In genomic region chr6:41530476-41530875, GRCh38 we compare ENCODE assay signal across 19 cellular contexts. TPM values are rescaled to one million over a fixed set of nuclear protein-coding genes. Genes with fewer than 3 reads are reported as not detected.
DNase-seq lines count a peak whose midpoint lies in the region; ATAC-seq, FAIRE-seq and TF ChIP-seq lines count a peak whose summit lies in the region.
"Had no signal": no experiment of that assay in that cellular context is flagged by ENCODE, and none has a peak within 500 bp of the region (broad histone marks: within the 10 kb centered on the region; RNA-seq: fewer than 3 reads in every experiment).

No MANE protein-coding gene starts in this region.

- no peak for TF ChIP-seq RAD21 in HepG2 (CRISPR knock-in tag; IDR thresholded peaks at IDR 0.05)
- no peak for TF ChIP-seq RAD21 in IMR-90 (IDR thresholded peaks at IDR 0.05; ENCODE audit: low read length)

- H3K4me3 ChIP-seq in HepG2 (replicated peaks in 1 of 3; ENCODE audit: insufficient read depth in 1 of 3, low read depth in 2 of 3, low read length in 3 of 3) (no peak overlapping the region), right lobe of liver (no peak overlapping the region), IMR-90 (ENCODE audit: insufficient read depth, low read depth, low read length) (no peak overlapping the region), neural progenitor cell (no peak overlapping the region), gastrocnemius medialis (no peak overlapping the region)

- no peaks in the 10 kb centered on the region for H4K20me1 ChIP-seq in HepG2 (ENCODE audit: insufficient read depth, low read length)
- H4K20me1 ChIP-seq in IMR-90 (ENCODE audit: insufficient read depth, low read length) = no peaks in the 10 kb centered on the region; the same call in 1 of the 2 replicates
- peaks cover 5% of the 10 kb centered on the region for H4K20me1 ChIP-seq in neural progenitor cell (ENCODE audit: low read depth)

- H3K9ac ChIP-seq in HepG2 (ENCODE audit: insufficient read depth, low read depth, low read length) = no peak overlapping the region
- no peak overlapping the region for H3K9ac ChIP-seq in IMR-90 (ENCODE audit: low read depth, low read length)
- H3K9ac ChIP-seq in neural progenitor cell = no peak overlapping the region

- WGBS in HepG2 (ENCODE audit: low lambda C conversion rate) = 95% methylated on average over 7 of the region's 7 CpGs
- WGBS in right lobe of liver (ENCODE audit: insufficient coverage, low coverage, low lambda C conversion rate, missing lambda C conversion rate) = 64% methylated on average over 5 of the region's 7 CpGs
- WGBS in IMR-90 (ENCODE audit: extremely low coverage in 2 of 2, insufficient read length in 1 of 2), 2 experiments = 85% methylated on average over 4 of the region's 7 CpGs; no CpG with 5 or more reads in 1 of the 2 experiments

- H3K27ac Mint-ChIP-seq in neural progenitor cell = peak overlapping the region; percentile 29

- no peak overlapping the region for H4K91ac ChIP-seq in IMR-90 (ENCODE audit: insufficient read depth, low read depth, low read length)

- no peak overlapping the region for H3K56ac ChIP-seq in IMR-90 (ENCODE audit: extremely low read depth, insufficient read depth, low read length)

- CTCF ChIA-PET in HepG2 (lab: Yijun Ruan, JAX; ENCODE audit: low intra/inter-chr PET ratio, low total read pairs) (no interaction called here), IMR-90 (lab: Yijun Ruan, JAX) (no interaction called here)

- no peak overlapping the region for H3K18ac ChIP-seq in IMR-90 (ENCODE audit: low read depth, low read length)

- no peak overlapping the region for H2BK15ac ChIP-seq in IMR-90 (ENCODE audit: low read depth, low read length)

- no peaks in the 10 kb centered on the region for H3K27me3 ChIP-seq in HepG2 (ENCODE audit: control insufficient read depth in 1 of 2, insufficient read depth in 2 of 2, low read length in 2 of 2)
- no peaks in the 10 kb centered on the region for H3K27me3 ChIP-seq in right lobe of liver
- H3K27me3 ChIP-seq in IMR-90 (ENCODE audit: control insufficient read depth, insufficient read depth, low read length) = peaks cover 62% of the 10 kb centered on the region
- H3K27me3 ChIP-seq in neural progenitor cell = peaks cover 73% of the 10 kb centered on the region
- peaks cover 0 to 9% (median 0%) of the 10 kb centered on the region in 3 donors for H3K27me3 ChIP-seq in gastrocnemius medialis

- H2BK5ac ChIP-seq in IMR-90 (ENCODE audit: low read depth, low read length, poor library complexity, severe bottlenecking) = no peak overlapping the region

- no peak overlapping the region for H2AK5ac ChIP-seq in IMR-90 (ENCODE audit: low read depth, low read length)

- peaks cover 20% of the 10 kb centered on the region for H3F3A ChIP-seq in neural progenitor cell (ENCODE audit: low read depth)

- H3K4me1 Mint-ChIP-seq in neural progenitor cell = peaks cover 46% of the 10 kb centered on the region

- no peak overlapping the region for H3K4me3 Mint-ChIP-seq in neural progenitor cell

- peak; percentile 24 for DNase-seq in NCI-H2171 treated with DMSO at 0.1 percent for 48 hours (lab: John Stamatoyannopoulos, UW)
- DNase-seq in NCI-H2171 (lab: John Stamatoyannopoulos, UW) = no peak
- DNase-seq in HepG2 (ENCODE audit: low spot score) = no peak
- DNase-seq in right lobe of liver = no peak
- DNase-seq in IMR-90 = no peak
- DNase-seq in neural progenitor cell (ENCODE audit: low spot score) = no peak
- DNase-seq in gastrocnemius medialis = no peak
- DNase-seq: 8988T; AML-193; CD4-positive, alpha-beta memory T cell; DMS53; GF-D8; HCEC 1CT had no signal

- ATAC-seq in HepG2 (no peak), right lobe of liver (no peak), IMR-90 (ENCODE audit: low read depth) (no peak), HG03159 (IDR thresholded peaks at IDR 0.05; ENCODE audit: unreplicated experiment) (no peak), gastrocnemius medialis (no peak)

- dilution Hi-C loops in IMR-90 (cut with HindIII; ENCODE audit: low sequenced_read_pairs, unreplicated experiment) = no loop called here

- TF ChIP-seq EP300 in HepG2 (IDR thresholded peaks at IDR 0.05; ENCODE audit: low read depth in 2 of 2, low read length in 2 of 2) (no peak), HepG2 (CRISPR knock-in tag; IDR thresholded peaks at IDR 0.05; ENCODE audit: borderline replicate concordance) (no peak)

- H3K36me3 ChIP-seq in HepG2 (replicated peaks in 1 of 2; ENCODE audit: control insufficient read depth in 1 of 2, insufficient read depth in 2 of 2, low read length in 2 of 2) (no peaks in the 10 kb centered on the region; a peak in 1 of 5 replicates), right lobe of liver (no peaks in the 10 kb centered on the region), IMR-90 (ENCODE audit: control insufficient read depth, insufficient read depth, low read length) (no peaks in the 10 kb centered on the region), neural progenitor cell (no peaks in the 10 kb centered on the region), gastrocnemius medialis (no peaks in the 10 kb centered on the region)

- no peak overlapping the region for H3K14ac ChIP-seq in IMR-90 (replicated peaks; ENCODE audit: low read depth, low read length)

- POLR2A ChIA-PET in HepG2 (lab: Yijun Ruan, JAX) (interaction anchor here (0.6 to 3.0 kb wide), 2 partner anchors 11 to 47 kb away, joined by 3 to 16 read pairs; no protein-coding TSS in a partner anchor), IMR-90 (lab: Charles Lee; ENCODE audit: unreplicated experiment) (no interaction called here)

- H3K9me3 ChIP-seq in HepG2 (ENCODE audit: low read length) (no peaks in the 10 kb centered on the region), right lobe of liver (no peaks in the 10 kb centered on the region), IMR-90 (ENCODE audit: control insufficient read depth, insufficient read depth, low read length) (no peaks in the 10 kb centered on the region), neural progenitor cell (ENCODE audit: low read depth) (no peaks in the 10 kb centered on the region), gastrocnemius medialis (no peaks in the 10 kb centered on the region)

- H3K4me1 ChIP-seq in HepG2 (ENCODE audit: insufficient read depth, low read length) = peaks cover 45% of the 10 kb centered on the region
- no peaks in the 10 kb centered on the region for H3K4me1 ChIP-seq in right lobe of liver
- H3K4me1 ChIP-seq in IMR-90 (ENCODE audit: control insufficient read depth, insufficient read depth, low read length) = peaks cover 6% of the 10 kb centered on the region; the same call in 1 of the 2 replicates
- H3K4me1 ChIP-seq in neural progenitor cell = peaks cover 13% of the 10 kb centered on the region
- H3K4me1 ChIP-seq in gastrocnemius medialis = no peaks in the 10 kb centered on the region

- H2AK9ac ChIP-seq in IMR-90 (replicated peaks; ENCODE audit: low read depth, low read length, poor library complexity) = no peak overlapping the region

- no peak overlapping the region for H2BK20ac ChIP-seq in IMR-90 (ENCODE audit: low read depth, low read length)

- H3K27ac ChIP-seq in HepG2 (ENCODE audit: extremely low read length, insufficient read depth, low read length) (no peak overlapping the region), right lobe of liver (no peak overlapping the region), IMR-90 (ENCODE audit: insufficient read depth, low read length) (no peak overlapping the region), neural progenitor cell (no peak overlapping the region), gastrocnemius medialis (no peak overlapping the region)
- H3K27ac ChIP-seq: C4-2B had no signal

- H2AFZ ChIP-seq in HepG2 (ENCODE audit: low read length) (no peak overlapping the region), IMR-90 (replicated peaks; ENCODE audit: low read length, poor library complexity) (no peak overlapping the region), neural progenitor cell (replicated peaks) (no peak overlapping the region)

- TF ChIP-seq CTCF in HepG2 (CRISPR knock-in tag; IDR thresholded peaks at IDR 0.05) (no peak), right lobe of liver (IDR thresholded peaks at IDR 0.05) (no peak), IMR-90 (conservative IDR thresholded peaks at IDR 0.05; ENCODE audit: low read depth, low read length) (no peak), neural progenitor cell (IDR thresholded peaks at IDR 0.05) (no peak), gastrocnemius medialis (IDR thresholded peaks at IDR 0.05 in 4 of 5, conservative IDR thresholded peaks at IDR 0.05 in 1 of 5) (no peak)

- no TSS peak for BruUV-seq in HepG2 (replicated peaks; lab: Mats Ljungman, UMichigan)
- no TSS peak for BruUV-seq in IMR-90 (replicated peaks; lab: Mats Ljungman, UMichigan)

- peaks cover 28% of the 10 kb centered on the region for H3K27me3 Mint-ChIP-seq in neural progenitor cell (ENCODE audit: insufficient read depth, low read depth)
- H3K27me3 Mint-ChIP-seq: IgD-negative memory B cell had no signal

- no peak overlapping the region for H2BK120ac ChIP-seq in IMR-90 (ENCODE audit: low read depth, low read length)

- H3K4ac ChIP-seq in IMR-90 (ENCODE audit: low read depth, low read length) = no peak overlapping the region

- intact Hi-C loops in HepG2 (cut with micrococcal nuclease; ENCODE audit: unreplicated experiment) (no loop called here), right lobe of liver (cut with DNase I) (no loop called here), IMR-90 (cut with micrococcal nuclease) (no loop called here), gastrocnemius medialis (cut with DNase I; ENCODE audit: low total_unique reads) (no loop called here)

- FAIRE-seq in HepG2 (lab: Jason Lieb, UNC) = no peak
- FAIRE-seq: D721Med, GM19239, H1 had no signal

- no peak for TF ChIP-seq POLR2A in HepG2 (IDR thresholded peaks at IDR 0.05; ENCODE audit: insufficient read depth in 1 of 2, low read depth in 2 of 2, low read length in 2 of 2)
- no peak for TF ChIP-seq POLR2A in right lobe of liver (IDR thresholded peaks at IDR 0.05)
- no peak for TF ChIP-seq POLR2A in IMR-90 (IDR thresholded peaks at IDR 0.05; ENCODE audit: low read depth, low read length)
- no peak for TF ChIP-seq POLR2A in gastrocnemius medialis (IDR thresholded peaks at IDR 0.05)

- H3K79me2 ChIP-seq in HepG2 (ENCODE audit: insufficient read depth, low read length) (no peaks in the 10 kb centered on the region), neural progenitor cell (ENCODE audit: low read depth) (no peaks in the 10 kb centered on the region)

- no peak overlapping the region for H4K8ac ChIP-seq in IMR-90 (ENCODE audit: low read depth in 2 of 2, low read length in 2 of 2)

- H3K9me3 Mint-ChIP-seq in neural progenitor cell = no peaks in the 10 kb centered on the region
- H3K9me3 Mint-ChIP-seq: CD4-positive, alpha-beta memory T cell; IgD-negative memory B cell had no signal

- in situ Hi-C loops in HepG2 (cut with HindIII; ENCODE audit: extremely low pct_ligation_motif_present, low pct_unique_long_range_greater_than_20kb) (no loop called here), IMR-90 (cut with MboI; ENCODE audit: low sequenced_read_pairs) (no loop called here), gastrocnemius medialis (cut with MboI; ENCODE audit: low sequenced_read_pairs in 4 of 4) (no loop called here)

- H3K9me1 ChIP-seq in IMR-90 (ENCODE audit: insufficient read depth, low read length) = no peaks in the 10 kb centered on the region

- no peak overlapping the region for H3K4me2 ChIP-seq in HepG2 (ENCODE audit: low read depth, low read length)
- H3K4me2 ChIP-seq in IMR-90 (ENCODE audit: low read depth, low read length) = no peak overlapping the region
- H3K4me2 ChIP-seq in neural progenitor cell = no peak overlapping the region

- no peaks in the 10 kb centered on the region for H3K79me1 ChIP-seq in IMR-90 (ENCODE audit: low read depth in 1 of 2, low read length in 2 of 2)

- H3K36me3 Mint-ChIP-seq in neural progenitor cell = no peaks in the 10 kb centered on the region
- H3K36me3 Mint-ChIP-seq: CD4-positive, alpha-beta memory T cell; IgD-negative memory B cell had no signal

- no peak overlapping the region for H3K23ac ChIP-seq in IMR-90 (ENCODE audit: low read depth, low read length)

- H4K5ac ChIP-seq in IMR-90 (ENCODE audit: low read depth, low read length) = no peak overlapping the region

RNA-seq across cellular contexts. Expression of gene FOXP4, which starts 15.7 kb away (rescaled TPM):
- total RNA-seq in HepG2 (2016; rRNA removed; fragmentation: Illumina TruSeq; extraction: Trizol) (11.0 TPM in 2 replicates), right lobe of liver (10 to 100 TPM; 12.6 to 19.2 (median 14.9) TPM), IMR-90 (2012; rRNA removed) (0.72 and 0.83 TPM in 2 replicates), neural progenitor cell (ENCODE audit: low replicate concordance) (2.7 and 6.9 TPM in 2 replicates), gastrocnemius medialis (10 to 100 TPM in 1 of 4 donors, 1 to 10 TPM in 3; 3.4 to 11.4 (median 6.5) TPM)
- 2.8 and 3.0 TPM in 2 replicates for total RNA-seq in HepG2 (2016; cell fraction: cytosol; rRNA removed; fragmentation: Illumina TruSeq; extraction: Trizol; ENCODE audit: low read depth)
- total RNA-seq in HepG2 (2016; cell fraction: insoluble cytoplasmic fraction; rRNA removed; fragmentation: Illumina TruSeq; extraction: Trizol) = 9.5 and 11.3 TPM in 2 replicates
- total RNA-seq in HepG2 (2016; cell fraction: membrane; rRNA removed; fragmentation: Illumina TruSeq; extraction: Trizol) = 15.4 and 15.8 TPM in 2 replicates
- 14.9 TPM in 2 replicates for total RNA-seq in HepG2 (2016; cell fraction: nucleus; rRNA removed; fragmentation: Illumina TruSeq; extraction: Trizol)
- polyA plus RNA-seq in HepG2 (2011; rRNA removed) (12.4 and 15.9 TPM in 2 replicates), IMR-90 (2012; rRNA removed) (9.5 and 10.4 TPM in 2 replicates)
- 6.6 and 10.1 TPM in 2 replicates for polyA plus RNA-seq in HepG2 (2011; cell fraction: cytosol; rRNA removed)
- 47.8 and 59.4 TPM in 2 replicates for polyA plus RNA-seq in HepG2 (2011; cell fraction: nucleus; rRNA removed)
- polyA plus RNA-seq in HepG2 (2012) = 53.6 and 69.1 TPM in 2 replicates
- polyA plus RNA-seq in HepG2 (2016; cell fraction: cytosol; fragmentation: Illumina TruSeq; extraction: Trizol; ENCODE audit: low read depth) = 10.9 and 11.7 TPM in 2 replicates
- 37.6 and 56.8 TPM in 2 replicates for polyA plus RNA-seq in HepG2 (2016; cell fraction: insoluble cytoplasmic fraction; fragmentation: Illumina TruSeq; extraction: Trizol; ENCODE audit: low read depth)
- polyA plus RNA-seq in HepG2 (2016; cell fraction: membrane; fragmentation: Illumina TruSeq; extraction: Trizol; ENCODE audit: low read depth) = 44.1 and 44.7 TPM in 2 replicates
- polyA plus RNA-seq in HepG2 (2016; cell fraction: nucleus; fragmentation: Illumina TruSeq; extraction: Trizol; ENCODE audit: insufficient read depth, low read depth) = 75.1 and 80.7 TPM in 2 replicates
- 3.3 and 26.4 TPM in 2 replicates for polyA minus RNA-seq in HepG2 (2011; rRNA and poly(A)+ RNA removed; ENCODE audit: low replicate concordance)
- polyA minus RNA-seq in HepG2 (2011; cell fraction: cytosol; rRNA and poly(A)+ RNA removed) = 29.5 and 30.0 TPM in 2 replicates
- polyA minus RNA-seq in HepG2 (2011; cell fraction: nucleus; rRNA and poly(A)+ RNA removed) = 15.2 and 15.5 TPM in 2 replicates
- 6.0 and 13.9 TPM in 2 replicates for polyA plus RNA-seq in IMR-90 (2012; cell fraction: cytosol; rRNA removed)
- polyA plus RNA-seq in IMR-90 (2012; cell fraction: nucleus; rRNA removed; ENCODE audit: low replicate concordance) = 9.7 and 21.6 TPM in 2 replicates
